8 cellular contexts compared by ENCODE assay signal in genomic region chr2:68157002-68157401, GRCh38. TPM values are rescaled to one million over a fixed set of nuclear protein-coding genes. Genes with fewer than 3 reads are reported as not detected.
DNase-seq lines count a peak whose midpoint lies in the region; ATAC-seq and TF ChIP-seq lines count a peak whose summit lies in the region.

No MANE protein-coding gene starts in this region.

- POLR2A ChIA-PET in A673 (lab: Charles Lee; ENCODE audit: low non-redundant PET), result interaction anchor here (0.7 kb wide), 1 partner anchor 111 kb away, joined by 3 read pairs; no protein-coding TSS in a partner anchor

- 1% methylated on average over 28 of the region's 28 CpGs for WGBS in ovary, 3 donors

- TSS peak; percentile 66 for BruUV-seq in A673 (replicated peaks; lab: Mats Ljungman, UMichigan)

- H2AFZ ChIP-seq in SU-DHL-6 (ENCODE audit: low read depth, low read length, severe bottlenecking), result peak overlapping the region; percentile 69

- no peaks in the 10 kb centered on the region for H4K20me1 ChIP-seq in SU-DHL-6 (ENCODE audit: low read depth, low read length)

- TF ChIP-seq CTCF in A673 (conservative IDR thresholded peaks at IDR 0.05; ENCODE audit: low read depth, low read length) (no peak), SU-DHL-6 (IDR thresholded peaks at IDR 0.05; ENCODE audit: insufficient read depth, low read length, poor library complexity, severe bottlenecking) (no peak), fibroblast of villous mesenchyme (IDR thresholded peaks at IDR 0.05; ENCODE audit: insufficient read depth, low read depth, low read length) (no peak), ovary (IDR thresholded peaks at IDR 0.05) (no peak)

- peak; percentile 16 for ATAC-seq in GM18508 (IDR thresholded peaks at IDR 0.05; ENCODE audit: insufficient read depth, unreplicated experiment)
- peak; percentile 27 for ATAC-seq in HG02943 (IDR thresholded peaks at IDR 0.05; ENCODE audit: low read depth, unreplicated experiment)

- CTCF ChIA-PET in A673 (lab: Charles Lee), result no interaction called here

- H3K27me3 ChIP-seq in A673 (replicated peaks; ENCODE audit: insufficient read depth, low read depth, low read length, poor library complexity) (no peaks in the 10 kb centered on the region), SU-DHL-6 (ENCODE audit: low read length) (no peaks in the 10 kb centered on the region), ovary (no peaks in the 10 kb centered on the region)

- H3K9me2 ChIP-seq in SU-DHL-6 (replicated peaks; ENCODE audit: insufficient read depth, low read length), result no peaks in the 10 kb centered on the region

- H3K4me2 ChIP-seq in SU-DHL-6 (ENCODE audit: low read depth, low read length, poor library complexity, severe bottlenecking), result peak overlapping the region; percentile 92

- intact Hi-C loops in A673 (cut with micrococcal nuclease; ENCODE audit: unreplicated experiment) (no loop called here), ovary (cut with DNase I) (loop anchor here in 1 of 4 donors (5.0 kb wide), 1 partner anchor 95 kb away; the partner anchor contains the start of gene PPP3R1)

- H3K9me3 ChIP-seq in A673 (ENCODE audit: low read depth, low read length, poor library complexity, severe bottlenecking) (no peaks in the 10 kb centered on the region), SU-DHL-6 (ENCODE audit: insufficient read depth, low read length) (no peaks in the 10 kb centered on the region), ovary (no peaks in the 10 kb centered on the region)

- H3K4me1 ChIP-seq in A673 (ENCODE audit: insufficient read depth, low read length, poor library complexity, severe bottlenecking) (peaks cover 15% of the 10 kb centered on the region), ovary (ENCODE audit: insufficient read depth) (peaks cover 2% of the 10 kb centered on the region)

- no peak for TF ChIP-seq POLR2A in ovary (IDR thresholded peaks at IDR 0.05)

- peaks cover 14% of the 10 kb centered on the region for H3K36me3 ChIP-seq in A673 (ENCODE audit: insufficient read depth, low read length, poor library complexity, severe bottlenecking)
- H3K36me3 ChIP-seq in SU-DHL-6 (ENCODE audit: low read length), result peaks cover 10% of the 10 kb centered on the region; the same call in 1 of the 2 replicates
- no peaks in the 10 kb centered on the region for H3K36me3 ChIP-seq in ovary

- TF ChIP-seq EP300 in ovary (IDR thresholded peaks at IDR 0.05), result no peak

- DNase-seq in A673 (ENCODE audit: low spot score) (no peak), fibroblast of villous mesenchyme (ENCODE audit: low read depth) (no peak), ovary (peak in 1 of 5 donors; percentile 20), NAMALWA (ENCODE audit: low spot score) (no peak), OCI-M2 (lab: John Stamatoyannopoulos, UW; ENCODE audit: unreplicated experiment) (no peak)

- peak overlapping the region; percentile 84 for H3K4me3 ChIP-seq in A673 (ENCODE audit: low read depth, low read length, poor library complexity, severe bottlenecking)
- H3K4me3 ChIP-seq in SU-DHL-6 (ENCODE audit: insufficient read depth, low read length, poor library complexity, severe bottlenecking), result peak overlapping the region; percentile 85
- peak overlapping the region; percentile 89 for H3K4me3 ChIP-seq in fibroblast of villous mesenchyme (ENCODE audit: low read depth, low read length)
- H3K4me3 ChIP-seq in ovary, result peak overlapping the region; percentile 72

- peak overlapping the region; percentile 89 for H3K9ac ChIP-seq in SU-DHL-6 (ENCODE audit: low read length)

- H3F3A ChIP-seq in SU-DHL-6 (ENCODE audit: insufficient read depth), result peaks cover 7% of the 10 kb centered on the region; the same call in 1 of the 2 replicates

- peaks cover 45% of the 10 kb centered on the region for H3K79me2 ChIP-seq in SU-DHL-6 (ENCODE audit: insufficient read depth, low read length)

- H3K27ac ChIP-seq in A673 (ENCODE audit: low read depth, low read length, poor library complexity, severe bottlenecking), result peak overlapping the region; percentile 98
- H3K27ac ChIP-seq in SU-DHL-6 (ENCODE audit: low read depth, low read length), result peak overlapping the region; percentile 82
- H3K27ac ChIP-seq in ovary, result peak overlapping the region; percentile 91 to 94

RNA-seq across cellular contexts. Expression of gene PNO1, which starts 0.7 kb away (rescaled TPM):
- total RNA-seq in A673 (2021), result 37.1 and 46.0 TPM in 2 replicates
- 13.4 and 13.5 TPM in 2 replicates for total RNA-seq in fibroblast of villous mesenchyme
- total RNA-seq in ovary, result 10 to 100 TPM in 6 of 7 donors, 1 to 10 TPM in 1; 8.9 to 26.4 (median 12.7) TPM
- 10 to 100 TPM in 1 of 2 donors, 1 to 10 TPM in 1; 6.1 to 14.8 TPM for polyA plus RNA-seq in ovary
